In genomic region chr2:165205865-165206264, GRCh38 we compare ENCODE assay signal across 10 cellular contexts. TPM values are rescaled to one million over a fixed set of nuclear protein-coding genes. Genes with fewer than 3 reads are reported as not detected.
"Had no signal": no experiment of that assay in that cellular context is flagged by ENCODE, and none has a peak within 500 bp of the region (broad histone marks: within the 10 kb centered on the region; RNA-seq: fewer than 3 reads in every experiment).

No MANE protein-coding gene starts in this region.

- ATAC-seq: HCT116, HepG2 had no signal

- H3K36me3 ChIP-seq: HAP-1 had no signal

- H3K9me3 ChIP-seq: HAP-1 had no signal

- H3K36me3 Mint-ChIP-seq: IgD-negative memory B cell had no signal

- H3K9me3 Mint-ChIP-seq: HFFc6 had no signal

- H3K4me3 ChIP-seq: HAP-1 had no signal

- H3K4me3 Mint-ChIP-seq: HFFc6 had no signal

- H3K27ac Mint-ChIP-seq: HFFc6, IgD-negative memory B cell had no signal

- DNase-seq: GOT3, H7, HFFc6, KBM-7 had no signal

- H3K27ac ChIP-seq: HL-60 had no signal

RNA-seq across cellular contexts. Expression of gene SCN3A, which starts 2.0 kb away (rescaled TPM):
- total RNA-seq: H7, HepG2, HT-29 had no signal
- polyA plus RNA-seq: HepG2 had no signal

RNA-seq across cellular contexts. Expression of gene SCN2A, which starts 33.3 kb away (rescaled TPM):
- total RNA-seq: HT-29 had no signal
